In genomic region chr20:25864986-25865714, GRCh38 we compare ENCODE assay signal across 8 cellular contexts.
DNase-seq lines count a peak whose midpoint lies in the region; ATAC-seq lines count a peak whose summit lies in the region.

No MANE protein-coding gene starts in this region.

- H3K79me2 ChIP-seq in ACC112 (ENCODE audit: control insufficient read depth, insufficient read depth, low read length, unreplicated experiment): no peaks in the 10 kb centered on the region

- H3K27ac Mint-ChIP-seq in naive B cell: peak overlapping the region in 2 of 6 donors; percentile 5 to 21

- H2AFZ ChIP-seq in ACC112 (ENCODE audit: low read length, unreplicated experiment): peak overlapping the region; percentile 98

- H3K27me3 Mint-ChIP-seq in naive B cell: peaks cover 48 to 95% (median 87%) of the 10 kb centered on the region in 3 donors

- no peak for ATAC-seq in naive B cell (ENCODE audit: low read depth in 2 of 2)
- ATAC-seq in GM18502 (IDR thresholded peaks at IDR 0.05; ENCODE audit: poor library complexity, unreplicated experiment): no peak

- H3K4me3 Mint-ChIP-seq in naive B cell: peak overlapping the region in 7 of 8 donors; percentile 33 to 87 (median 54)

- H3K9me3 ChIP-seq in HUES6 (ENCODE audit: control insufficient read depth, insufficient read depth, low read depth, low read length): no peaks in the 10 kb centered on the region

- H3K27me3 ChIP-seq in ACC112 (ENCODE audit: insufficient read depth, low read length) (peaks cover 7% of the 10 kb centered on the region; the same call in 1 of the 2 replicates), HUES6 (ENCODE audit: control insufficient read depth, insufficient read depth, low read length) (peaks cover 99% of the 10 kb centered on the region)

- no peak overlapping the region for H3K9ac ChIP-seq in HUES6 (ENCODE audit: low read length)

- DNase-seq in cerebellar cortex (ENCODE audit: low spot score) (peak; percentile 34), naive B cell (no peak), AG08395 (ENCODE audit: low spot score) (no peak), mesenteric fat pad (ENCODE audit: low spot score) (no peak), AG20443 (ENCODE audit: low spot score) (no peak)

- H3K4me1 Mint-ChIP-seq in naive B cell: peaks cover 37 to 66% (median 42%) of the 10 kb centered on the region in 3 donors

- H3K36me3 ChIP-seq in ACC112 (ENCODE audit: insufficient read depth, low read length): no peaks in the 10 kb centered on the region
- no peaks in the 10 kb centered on the region for H3K36me3 ChIP-seq in HUES6 (ENCODE audit: control insufficient read depth, insufficient read depth, low read length)

- H3K27ac ChIP-seq in ACC112 (ENCODE audit: low read depth, low read length) (no peak overlapping the region), HUES6 (ENCODE audit: low read depth, low read length) (no peak overlapping the region)

- H3K4me1 ChIP-seq in ACC112 (ENCODE audit: control insufficient read depth, insufficient read depth, low read length, unreplicated experiment) (peaks cover 3% of the 10 kb centered on the region), HUES6 (ENCODE audit: control insufficient read depth, insufficient read depth, low read length) (peaks cover 24% of the 10 kb centered on the region; the same call in 1 of the 2 replicates)

- peaks cover 0 to 8% (median 1%) of the 10 kb centered on the region in 7 donors for H3K9me3 Mint-ChIP-seq in naive B cell

- H3K36me3 Mint-ChIP-seq in naive B cell: peaks cover 0 to 23% of the 10 kb centered on the region in 2 donors

- H3K4me3 ChIP-seq in ACC112 (ENCODE audit: low read depth, low read length): peak overlapping the region; percentile 79
- H3K4me3 ChIP-seq in HUES6 (ENCODE audit: low read depth, low read length): peak overlapping the region; percentile 59
